6 cellular contexts compared by ENCODE assay signal in genomic region chr19:8444140-8444676, GRCh38. TPM values are rescaled to one million over a fixed set of nuclear protein-coding genes. Genes with fewer than 3 reads are reported as not detected.
DNase-seq lines count a peak whose midpoint lies in the region; ATAC-seq, FAIRE-seq and TF ChIP-seq lines count a peak whose summit lies in the region.
"Not testable (repeated sequence)": the region's sequence is repeated elsewhere in the genome, so short reads cannot be mapped to it uniquely, and the experiment has no call there.

No MANE protein-coding gene starts in this region.

- H3K36me3 ChIP-seq in KOPT-K1 (ENCODE audit: insufficient read depth, low read length): peaks cover 30% of the 10 kb centered on the region
- peaks cover 0 to 22% (median 1%) of the 10 kb centered on the region in 4 experiments; a peak in 2 of 8 replicates for H3K36me3 ChIP-seq in H1 (ENCODE audit: control insufficient read depth in 2 of 4, insufficient read depth in 4 of 4, low read length in 3 of 4)
- peaks cover 0 to 10% (median 2%) of the 10 kb centered on the region in 4 donors for H3K36me3 ChIP-seq in right lobe of liver
- H3K36me3 ChIP-seq in sigmoid colon: peaks cover 0 to 19% (median 7%) of the 10 kb centered on the region in 4 donors

- TF ChIP-seq POLR2A in H1 (IDR thresholded peaks at IDR 0.05; ENCODE audit: control extremely low read depth in 1 of 2, low read depth in 2 of 2, low read length in 2 of 2); right lobe of liver (IDR thresholded peaks at IDR 0.05); sigmoid colon (IDR thresholded peaks at IDR 0.05): not testable (repeated sequence)

- CTCF ChIA-PET in AG04450 (lab: Charles Lee): interaction anchor here (0.6 to 1.4 kb wide), 2 partner anchors 31 to 90 kb away, joined by 3 to 5 read pairs; partner anchors contain the start of gene MARCHF2
- CTCF ChIA-PET in H1 (lab: Charles Lee; ENCODE audit: partially characterized antibody): interaction anchor here (0.6 to 1.5 kb wide), 4 partner anchors 27 to 309 kb away, joined by 3 to 7 read pairs (median 3); no protein-coding TSS in a partner anchor

- H3K4me2 ChIP-seq in H1 (ENCODE audit: insufficient read depth in 1 of 2, low read depth in 2 of 2, low read length in 2 of 2): peak overlapping the region; percentile 70 to 78

- not testable (repeated sequence) for ATAC-seq in activated T-cell treated with anti-CD3 and anti-CD28 coated beads, Interleukin-2, amount 50 U/mL, for 4 hours; right lobe of liver

- H4K8ac ChIP-seq in H1 (ENCODE audit: extremely low read depth, insufficient read depth, low read length): peak overlapping the region; percentile 76; the same call in 1 of the 2 replicates

- TF ChIP-seq EP300 in H1 (IDR thresholded peaks at IDR 0.05; ENCODE audit: borderline replicate concordance in 1 of 2, low read depth in 2 of 2, low read length in 2 of 2); sigmoid colon (IDR thresholded peaks at IDR 0.05): not testable (repeated sequence)

- H3K36me3 Mint-ChIP-seq in activated T-cell treated with anti-CD3 and anti-CD28 coated beads, Interleukin-2, amount 50 U/mL, for 4 hours (ENCODE audit: insufficient read depth): peaks cover 20% of the 10 kb centered on the region

- not testable (repeated sequence) for H2BK20ac ChIP-seq in H1 (ENCODE audit: low read length)

- H3K14ac ChIP-seq in H1 (ENCODE audit: insufficient read length): not testable (repeated sequence)

- not testable (repeated sequence) for H3K27me3 ChIP-seq in AG04450 (ENCODE audit: control insufficient read depth, insufficient read depth, low read length); H1 (replicated peaks in 1 of 4; ENCODE audit: control insufficient read depth in 3 of 4, extremely low read depth in 1 of 4, insufficient read depth in 3 of 4, low read length in 3 of 4); right lobe of liver; sigmoid colon

- not testable (repeated sequence) for H3K4ac ChIP-seq in H1 (replicated peaks; ENCODE audit: insufficient read length, low read depth, low read length)

- H2BK12ac ChIP-seq in H1 (ENCODE audit: low read depth, low read length): not testable (repeated sequence)

- not testable (repeated sequence) for TF ChIP-seq CTCF in AG04450 (IDR thresholded peaks at IDR 0.05; ENCODE audit: low read depth, low read length); H1 (IDR thresholded peaks at IDR 0.05; ENCODE audit: control extremely low read depth in 1 of 3, insufficient read depth in 1 of 3, low read depth in 1 of 3, low read length in 3 of 3); right lobe of liver (IDR thresholded peaks at IDR 0.05); sigmoid colon (IDR thresholded peaks at IDR 0.05)

- H2BK15ac ChIP-seq in H1 (ENCODE audit: low read length): 0 out of 2 replicates have a peak overlapping the region, but pooled peaks have one; percentile 25

- intact Hi-C loops in right lobe of liver (cut with DNase I): not testable (repeated sequence)
- intact Hi-C loops in sigmoid colon (cut with DNase I): loop anchor here (2.0 kb wide), 2 partner anchors 31 to 71 kb away; partner anchors contain the start of genes MARCHF2 and ZNF414

- not testable (repeated sequence) for H3K23me2 ChIP-seq in H1 (ENCODE audit: low read depth, low read length)

- peak overlapping the region; percentile 86 to 99 (median 93) for H3K9ac ChIP-seq in H1 (replicated peaks in 1 of 4; ENCODE audit: extremely low read depth in 1 of 4, low read depth in 3 of 4, low read length in 3 of 4)

- H2BK120ac ChIP-seq in H1 (replicated peaks; ENCODE audit: low read depth, low read length): not testable (repeated sequence)

- not testable (repeated sequence) for H2AK5ac ChIP-seq in H1 (ENCODE audit: low read depth, low read length)

- peak overlapping the region; percentile 96 for H3K4me3 Mint-ChIP-seq in activated T-cell treated with anti-CD3 and anti-CD28 coated beads, Interleukin-2, amount 50 U/mL, for 4 hours

- H3K4me3 ChIP-seq in AG04450 (ENCODE audit: low read depth, low read length): peak overlapping the region; percentile 69
- peak overlapping the region; percentile 85 to 93 (median 88) for H3K4me3 ChIP-seq in H1 (ENCODE audit: extremely low read depth in 1 of 4, insufficient read depth in 2 of 4, low read depth in 3 of 4, low read length in 4 of 4)
- peak overlapping the region; percentile 98 to 100 (median 99) for H3K4me3 ChIP-seq in right lobe of liver
- peak overlapping the region; percentile 86 to 99 (median 91) for H3K4me3 ChIP-seq in sigmoid colon

- peaks cover 35% of the 10 kb centered on the region for H3K4me1 Mint-ChIP-seq in activated T-cell treated with anti-CD3 and anti-CD28 coated beads, Interleukin-2, amount 50 U/mL, for 4 hours (ENCODE audit: low read depth)

- peak overlapping the region; percentile 35 for H2AFZ ChIP-seq in H1 (ENCODE audit: low read length)

- not testable (repeated sequence) for H3K23ac ChIP-seq in H1 (ENCODE audit: insufficient read length)

- peak overlapping the region; percentile 84 for H3K18ac ChIP-seq in H1 (ENCODE audit: extremely low read depth, low read length)

- not testable (repeated sequence) for DNase-seq in AG04450 (ENCODE audit: low read depth, low spot score); activated T-cell treated with anti-CD3 and anti-CD28 coated beads, Interleukin-2, amount 50 U/mL, for 4 hours; H1 (ENCODE audit: low read depth in 1 of 2, low spot score in 2 of 2); right lobe of liver
- DNase-seq in sigmoid colon: peak; percentile 50

- H4K5ac ChIP-seq in H1 (ENCODE audit: insufficient read length, low read depth, low read length): peak overlapping the region; percentile 76

- peak overlapping the region; percentile 49 for H3K27ac ChIP-seq in AG04450 (ENCODE audit: low read depth, low read length)
- peak overlapping the region; percentile 96 for H3K27ac ChIP-seq in KOPT-K1 (ENCODE audit: low read depth, low read length, poor library complexity, severe bottlenecking)
- peak overlapping the region; percentile 58; the same call in 1 of the 2 replicates for H3K27ac ChIP-seq in H1 (ENCODE audit: low read depth, low read length)
- peak overlapping the region; percentile 70 to 96 (median 95) for H3K27ac ChIP-seq in right lobe of liver
- peak overlapping the region; percentile 96 to 98 (median 98) for H3K27ac ChIP-seq in sigmoid colon

- peaks cover 10 to 21% of the 10 kb centered on the region in 2 experiments for H4K20me1 ChIP-seq in H1 (replicated peaks in 1 of 2; ENCODE audit: control insufficient read depth in 1 of 2, insufficient read depth in 2 of 2, low read length in 2 of 2)

- not testable (repeated sequence) for H3K9me3 ChIP-seq in AG04450 (ENCODE audit: control insufficient read depth, insufficient read depth, low read length); KOPT-K1 (ENCODE audit: insufficient read depth, low read length, poor library complexity, severe bottlenecking); H1 (ENCODE audit: insufficient read depth in 2 of 2, low read depth in 1 of 2, low read length in 1 of 2); right lobe of liver; sigmoid colon

- TF ChIP-seq RAD21 in H1 (IDR thresholded peaks at IDR 0.05 in 1 of 2, conservative IDR thresholded peaks at IDR 0.05 in 1 of 2; ENCODE audit: low read depth in 2 of 2, low read length in 2 of 2): not testable (repeated sequence)

- H4K91ac ChIP-seq in H1 (replicated peaks; ENCODE audit: insufficient read length, low read length): not testable (repeated sequence)

- not testable (repeated sequence) for H3K9me3 Mint-ChIP-seq in activated T-cell treated with anti-CD3 and anti-CD28 coated beads, Interleukin-2, amount 50 U/mL, for 4 hours

- not testable (repeated sequence) for FAIRE-seq in H1 (lab: Jason Lieb, UNC)

- not testable (repeated sequence) for H3K56ac ChIP-seq in H1 (replicated peaks; ENCODE audit: insufficient read length, low read depth, low read length)

- peaks cover 6 to 23% (median 15%) of the 10 kb centered on the region in 4 experiments for H3K4me1 ChIP-seq in H1 (replicated peaks in 1 of 4; ENCODE audit: control insufficient read depth in 3 of 4, insufficient read depth in 4 of 4, low read length in 3 of 4)
- peaks cover 0 to 33% (median 15%) of the 10 kb centered on the region in 4 donors for H3K4me1 ChIP-seq in right lobe of liver
- H3K4me1 ChIP-seq in sigmoid colon: peaks cover 0 to 42% (median 38%) of the 10 kb centered on the region in 4 donors

- peak overlapping the region; percentile 71 for H2BK5ac ChIP-seq in H1 (ENCODE audit: low read depth, low read length)

- 44% methylated on average over 32 of the region's 32 CpGs; no CpG with 5 or more reads in 1 of the 2 experiments for WGBS in H1 (ENCODE audit: extremely low coverage in 1 of 2, insufficient coverage in 1 of 2, insufficient read length in 1 of 2, insufficient replicate concordance in 2 of 2, low coverage in 1 of 2, low lambda C conversion rate in 2 of 2, missing lambda C conversion rate in 1 of 2), 2 experiments
- 5% methylated on average over 25 of the region's 32 CpGs for WGBS in right lobe of liver (ENCODE audit: insufficient coverage, low coverage, low lambda C conversion rate, missing lambda C conversion rate)
- 20 to 30% methylated on average over 32 of the region's 32 CpGs for WGBS in sigmoid colon, 2 donors

- peaks cover 39 to 44% of the 10 kb centered on the region in 2 experiments for H3K79me2 ChIP-seq in H1 (ENCODE audit: control insufficient read depth in 1 of 2, insufficient read depth in 2 of 2, low read length in 2 of 2)

- H3K27me3 Mint-ChIP-seq in activated T-cell treated with anti-CD3 and anti-CD28 coated beads, Interleukin-2, amount 50 U/mL, for 4 hours (ENCODE audit: low read depth): not testable (repeated sequence)

- not testable (repeated sequence) for H3K79me1 ChIP-seq in H1 (ENCODE audit: low read depth, low read length)

- POLR2A ChIA-PET in AG04450 (lab: Yijun Ruan, JAX): interaction anchor here (0.9 to 2.3 kb wide), 8 partner anchors 10 to 70 kb away, joined by 3 to 15 read pairs (median 9); partner anchors contain the start of genes MARCHF2, RAB11B and ZNF414
- POLR2A ChIA-PET in H1 (lab: Charles Lee; ENCODE audit: partially characterized antibody): interaction anchor here (0.5 to 8.0 kb wide), 23 partner anchors 7 to 546 kb away, joined by 3 to 63 read pairs (median 5); partner anchors contain the start of genes MARCHF2, RAB11B and ZNF414

RNA-seq across cellular contexts. Expression of gene HNRNPM, which starts 0.6 kb away (rescaled TPM):
- 99.6 and 122 TPM in 2 replicates for polyA plus RNA-seq in AG04450 (2011; rRNA removed)
- 51.2 and 60.4 TPM in 2 replicates for polyA minus RNA-seq in AG04450 (2011; rRNA and poly(A)+ RNA removed)
- total RNA-seq in activated T-cell treated with anti-CD3 and anti-CD28 coated beads, Interleukin-2, amount 50 U/mL, for 4 hours: 100 to 1,000 TPM; 448 to 486 (median 453) TPM
- 448 and 474 TPM in 2 replicates for total RNA-seq in H1 (2021; fragmentation: NEBNext Ultra II Directional; extraction: Animal tissue kit (Norgen Biotek cat#: 25700))
- polyA plus RNA-seq in H1 (2011; rRNA removed): 375 and 545 TPM in 2 replicates
- 450 TPM for polyA plus RNA-seq in H1 (2011; cell fraction: cytosol; rRNA removed)
- 336 TPM for polyA plus RNA-seq in H1 (2011; cell fraction: nucleus; rRNA removed)
- polyA plus RNA-seq in H1 (2012, experiment 1 of 2): 448 to 587 TPM (median 510 TPM) in 4 replicates
- polyA plus RNA-seq in H1 (2012, experiment 2 of 2): 158 TPM
- 203 TPM for polyA plus RNA-seq in H1 (2013, experiment 1 of 2)
- polyA plus RNA-seq in H1 (2013, experiment 2 of 2): 197 TPM
- 127 and 140 TPM in 2 replicates for polyA minus RNA-seq in H1 (2011; rRNA and poly(A)+ RNA removed)
- polyA minus RNA-seq in H1 (2011; cell fraction: cytosol; rRNA and poly(A)+ RNA removed): 226 TPM
- polyA minus RNA-seq in H1 (2011; cell fraction: nucleus; rRNA and poly(A)+ RNA removed): 170 TPM
- total RNA-seq in right lobe of liver: 10 to 100 TPM; 31.8 to 82.5 (median 58.6) TPM
- 100 to 1,000 TPM in 1 of 4 donors, 10 to 100 TPM in 3; 62.8 to 100 (median 76.1) TPM for total RNA-seq in sigmoid colon
- 100 to 1,000 TPM in 1 of 3 donors, 10 to 100 TPM in 2; 80.5 to 224 (median 83.9) TPM for polyA plus RNA-seq in sigmoid colon

RNA-seq across cellular contexts. Expression of gene MARCHF2, which starts 31.1 kb away (rescaled TPM):
- polyA plus RNA-seq in AG04450 (2011; rRNA removed) (14.7 and 20.0 TPM in 2 replicates), H1 (2011; rRNA removed) (46.2 and 49.2 TPM in 2 replicates), sigmoid colon (10 to 100 TPM; 25.8 to 46.2 (median 42.1) TPM)
- 14.4 and 16.5 TPM in 2 replicates for polyA minus RNA-seq in AG04450 (2011; rRNA and poly(A)+ RNA removed)
- 1 to 10 TPM; 6.4 to 9.5 (median 6.7) TPM for total RNA-seq in activated T-cell treated with anti-CD3 and anti-CD28 coated beads, Interleukin-2, amount 50 U/mL, for 4 hours
- 18.5 and 19.7 TPM in 2 replicates for total RNA-seq in H1 (2021; fragmentation: NEBNext Ultra II Directional; extraction: Animal tissue kit (Norgen Biotek cat#: 25700))
- 29.6 TPM for polyA plus RNA-seq in H1 (2011; cell fraction: cytosol; rRNA removed)
- polyA plus RNA-seq in H1 (2011; cell fraction: nucleus; rRNA removed): 45.3 TPM
- polyA plus RNA-seq in H1 (2012, experiment 1 of 2): 15.8 to 27.5 TPM (median 23.1 TPM) in 4 replicates
- 24.2 TPM for polyA plus RNA-seq in H1 (2012, experiment 2 of 2)
- 20.2 TPM for polyA plus RNA-seq in H1 (2013, experiment 1 of 2)
- 22.7 TPM for polyA plus RNA-seq in H1 (2013, experiment 2 of 2)
- 9.8 and 10.3 TPM in 2 replicates for polyA minus RNA-seq in H1 (2011; rRNA and poly(A)+ RNA removed)
- 17.5 TPM for polyA minus RNA-seq in H1 (2011; cell fraction: cytosol; rRNA and poly(A)+ RNA removed)
- polyA minus RNA-seq in H1 (2011; cell fraction: nucleus; rRNA and poly(A)+ RNA removed): 11.9 TPM
- total RNA-seq in right lobe of liver (100 to 1,000 TPM in 2 of 6 experiments, 10 to 100 TPM in 4; 22.5 to 146 (median 32.3) TPM), sigmoid colon (100 to 1,000 TPM; 283 to 383 (median 303) TPM)

RNA-seq across cellular contexts. Expression of gene RAB11B, which starts 54.0 kb away (rescaled TPM):
- 25.3 and 37.6 TPM in 2 replicates for polyA plus RNA-seq in AG04450 (2011; rRNA removed)
- polyA minus RNA-seq in AG04450 (2011; rRNA and poly(A)+ RNA removed): 18.3 and 22.0 TPM in 2 replicates
- 10 to 100 TPM; 69.5 to 73.9 (median 71.4) TPM for total RNA-seq in activated T-cell treated with anti-CD3 and anti-CD28 coated beads, Interleukin-2, amount 50 U/mL, for 4 hours
- total RNA-seq in H1 (2021; fragmentation: NEBNext Ultra II Directional; extraction: Animal tissue kit (Norgen Biotek cat#: 25700)): 85.8 and 90.2 TPM in 2 replicates
- polyA plus RNA-seq in H1 (2011; rRNA removed): 50.2 and 87.6 TPM in 2 replicates
- polyA plus RNA-seq in H1 (2011; cell fraction: cytosol; rRNA removed): 66.3 TPM
- 142 TPM for polyA plus RNA-seq in H1 (2011; cell fraction: nucleus; rRNA removed)
- polyA plus RNA-seq in H1 (2012, experiment 1 of 2): 99.9 to 136 TPM (median 123 TPM) in 4 replicates
- polyA plus RNA-seq in H1 (2012, experiment 2 of 2): 83.6 TPM
- polyA plus RNA-seq in H1 (2013, experiment 1 of 2): 70.9 TPM
- 71.1 TPM for polyA plus RNA-seq in H1 (2013, experiment 2 of 2)
- 34.8 and 71.2 TPM in 2 replicates for polyA minus RNA-seq in H1 (2011; rRNA and poly(A)+ RNA removed)
- polyA minus RNA-seq in H1 (2011; cell fraction: cytosol; rRNA and poly(A)+ RNA removed): 68.0 TPM
- 56.6 TPM for polyA minus RNA-seq in H1 (2011; cell fraction: nucleus; rRNA and poly(A)+ RNA removed)
- 10 to 100 TPM; 27.2 to 58.0 (median 54.2) TPM for total RNA-seq in right lobe of liver
- 10 to 100 TPM; 17.5 to 42.1 (median 28.7) TPM for total RNA-seq in sigmoid colon
- polyA plus RNA-seq in sigmoid colon: 100 to 1,000 TPM in 1 of 3 donors, 10 to 100 TPM in 2; 67.0 to 103 (median 82.9) TPM

RNA-seq across cellular contexts. Expression of gene PRAM1, which starts 58.2 kb away (rescaled TPM):
- not detected in 2 replicates for polyA plus RNA-seq in AG04450 (2011; rRNA removed)
- polyA minus RNA-seq in AG04450 (2011; rRNA and poly(A)+ RNA removed): not detected in 2 replicates
- total RNA-seq in activated T-cell treated with anti-CD3 and anti-CD28 coated beads, Interleukin-2, amount 50 U/mL, for 4 hours: under 1 TPM in 1 of 3 donors, not detected in 2; 0.13 TPM
- total RNA-seq in H1 (2021; fragmentation: NEBNext Ultra II Directional; extraction: Animal tissue kit (Norgen Biotek cat#: 25700)): 0.23 and 0.43 TPM in 2 replicates
- polyA plus RNA-seq in H1 (2011; rRNA removed): 0.06 and 0.17 TPM in 2 replicates
- polyA plus RNA-seq in H1 (2011; cell fraction: cytosol; rRNA removed): 0.21 TPM
- polyA plus RNA-seq in H1 (2011; cell fraction: nucleus; rRNA removed): 0.83 TPM
- 0.21 to 0.47 TPM (median 0.39 TPM) in 4 replicates for polyA plus RNA-seq in H1 (2012, experiment 1 of 2)
- polyA plus RNA-seq in H1 (2012, experiment 2 of 2): not detected
- polyA plus RNA-seq in H1 (2013, experiment 1 of 2): 0.24 TPM
- polyA plus RNA-seq in H1 (2013, experiment 2 of 2): 0.31 TPM
- not detected in 2 replicates for polyA minus RNA-seq in H1 (2011; rRNA and poly(A)+ RNA removed)
- polyA minus RNA-seq in H1 (2011; cell fraction: cytosol; rRNA and poly(A)+ RNA removed): not detected
- not detected for polyA minus RNA-seq in H1 (2011; cell fraction: nucleus; rRNA and poly(A)+ RNA removed)
- 1 to 10 TPM in 5 of 6 experiments, under 1 TPM in 1; 0.74 to 3.3 (median 1.5) TPM for total RNA-seq in right lobe of liver
- 1 to 10 TPM in 1 of 4 donors, under 1 TPM in 2, not detected in 1; 0.16 to 1.1 (median 0.36) TPM for total RNA-seq in sigmoid colon
- 1 to 10 TPM in 1 of 3 donors, under 1 TPM in 2; 0.60 to 1.5 (median 0.69) TPM for polyA plus RNA-seq in sigmoid colon
